In genomic region chr7:136275794-136276193, GRCh38 we compare ENCODE assay signal across 22 cellular contexts.
"Had no signal": no experiment of that assay in that cellular context is flagged by ENCODE, and none has a peak within 500 bp of the region (broad histone marks: within the 10 kb centered on the region; RNA-seq: fewer than 3 reads in every experiment).

No MANE protein-coding gene starts in this region.

- DNase-seq: activated CD4-positive, alpha-beta T cell treated with anti-CD3 and anti-CD28 coated beads for 1 hour; activated CD4-positive, alpha-beta T cell treated with anti-CD3 and anti-CD28 coated beads, Interleukin-2, amount 50 U/mL, for 1 hour; activated CD8-positive, alpha-beta memory T cell treated with anti-CD3 and anti-CD28 coated beads for 24 hours; activated CD8-positive, alpha-beta memory T cell treated with anti-CD3 and anti-CD28 coated beads, Interleukin-2, amount 50 U/mL, for 4 hours; activated T-cell treated with anti-CD3 and anti-CD28 coated beads, Interleukin-2, amount 50 U/mL, for 24 hours; amniotic stem cell; colonic mucosa; endodermal cell; foreskin keratinocyte; immature natural killer cell; lower lobe of right lung; naive B cell; retina; sigmoid colon; stimulated activated CD4-positive, alpha-beta T cell treated with anti-CD3 and anti-CD28 coated beads, Interleukin-15, amount 100 ng/mL, for 24 hours; stomach; WERI-Rb-1 had no signal

- H3K4me3 Mint-ChIP-seq: activated naive CD8-positive, alpha-beta T cell; activated T-cell treated with anti-CD3 and anti-CD28 coated beads, Interleukin-2, amount 50 U/mL, for 24 hours; activated T-helper 17 cell treated with anti-CD3 and anti-CD28 coated beads, Interleukin-2, amount 50 U/mL, for 72 hours; endodermal cell; immature natural killer cell; naive B cell; stimulated activated memory B cell treated with anti-CD40 and anti-IgM and Interleukin-4, amounts not matched to agents 10 μg/mL and 1 μg/mL and 100 μg/mL, for 72 hours had no signal

- H3K36me3 Mint-ChIP-seq: activated naive CD8-positive, alpha-beta T cell; immature natural killer cell; naive B cell; stimulated activated memory B cell treated with anti-CD40 and anti-IgM and Interleukin-4, amounts not matched to agents 10 μg/mL and 1 μg/mL and 100 μg/mL, for 72 hours had no signal

- H3K27me3 Mint-ChIP-seq: activated naive CD8-positive, alpha-beta T cell; activated T-cell treated with anti-CD3 and anti-CD28 coated beads, Interleukin-2, amount 50 U/mL, for 24 hours; activated T-helper 17 cell treated with anti-CD3 and anti-CD28 coated beads, Interleukin-2, amount 50 U/mL, for 72 hours; progenitor cell of endocrine pancreas; stimulated activated memory B cell treated with anti-CD40 and anti-IgM and Interleukin-4, amounts not matched to agents 10 μg/mL and 1 μg/mL and 100 μg/mL, for 72 hours had no signal

- H3K9me3 Mint-ChIP-seq: activated T-cell treated with anti-CD3 and anti-CD28 coated beads, Interleukin-2, amount 50 U/mL, for 24 hours; endodermal cell had no signal

- H3K4me1 Mint-ChIP-seq: activated T-helper 17 cell treated with anti-CD3 and anti-CD28 coated beads, Interleukin-2, amount 50 U/mL, for 72 hours; endodermal cell; immature natural killer cell; stimulated activated memory B cell treated with anti-CD40 and anti-IgM and Interleukin-4, amounts not matched to agents 10 μg/mL and 1 μg/mL and 100 μg/mL, for 72 hours had no signal

- H3K27ac Mint-ChIP-seq: activated naive CD8-positive, alpha-beta T cell; activated T-cell treated with anti-CD3 and anti-CD28 coated beads, Interleukin-2, amount 50 U/mL, for 24 hours; activated T-helper 17 cell treated with anti-CD3 and anti-CD28 coated beads, Interleukin-2, amount 50 U/mL, for 72 hours; endodermal cell; immature natural killer cell; naive B cell; progenitor cell of endocrine pancreas; stimulated activated memory B cell treated with anti-CD40 and anti-IgM and Interleukin-4, amounts not matched to agents 10 μg/mL and 1 μg/mL and 100 μg/mL, for 72 hours had no signal

- ATAC-seq: activated T-helper 17 cell treated with anti-CD3 and anti-CD28 coated beads, Interleukin-2, amount 50 U/mL, for 72 hours; foreskin keratinocyte; left lobe of liver; lower lobe of right lung; stimulated activated memory B cell treated with anti-CD40 and anti-IgM and Interleukin-4, amounts not matched to agents 10 μg/mL and 1 μg/mL and 100 μg/mL, for 72 hours had no signal
